9 cellular contexts compared by ENCODE assay signal in the genomic region with DNA sequence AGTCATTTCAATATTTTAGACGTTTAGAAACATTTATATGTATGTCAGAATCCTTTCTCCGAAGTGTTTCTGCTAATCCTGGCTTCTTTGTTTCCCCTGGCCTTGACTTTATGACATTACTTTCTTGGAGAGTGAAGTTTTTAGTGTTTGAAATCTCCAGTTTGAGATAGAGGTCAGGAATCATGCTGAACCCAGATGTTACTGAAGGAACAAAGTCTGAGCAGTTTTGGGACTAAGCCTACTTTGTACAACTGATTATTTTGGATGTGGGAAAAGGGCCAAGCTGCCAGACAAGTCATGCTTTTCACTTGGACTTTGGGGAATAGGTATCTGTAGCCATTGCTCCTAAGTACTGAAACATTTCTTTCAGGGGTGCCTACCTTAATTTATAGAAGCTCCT. TPM values are rescaled to one million over a fixed set of nuclear protein-coding genes. Genes with fewer than 3 reads are reported as not detected.
DNase-seq lines count a peak whose midpoint lies in the region; ATAC-seq and TF ChIP-seq lines count a peak whose summit lies in the region.
"Had no signal": no experiment of that assay in that cellular context is flagged by ENCODE, and none has a peak within 500 bp of the region (broad histone marks: within the 10 kb centered on the region; RNA-seq: fewer than 3 reads in every experiment).

No MANE protein-coding gene starts in this region.

- H3K27me3 ChIP-seq in left ventricle myocardium inferior (ENCODE audit: low read depth) (no peaks in the 10 kb centered on the region), upper lobe of right lung (no peaks in the 10 kb centered on the region)

- H3K36me3 ChIP-seq in left ventricle myocardium inferior (no peaks in the 10 kb centered on the region), upper lobe of right lung (no peaks in the 10 kb centered on the region)

- TF ChIP-seq CTCF in left ventricle myocardium inferior (IDR thresholded peaks at IDR 0.05; ENCODE audit: borderline replicate concordance) (no peak), chondrocyte (IDR thresholded peaks at IDR 0.05) (no peak), upper lobe of right lung (IDR thresholded peaks at IDR 0.05) (no peak)

- H3K9me3 ChIP-seq in left ventricle myocardium inferior (replicated peaks) (no peaks in the 10 kb centered on the region), upper lobe of right lung (no peaks in the 10 kb centered on the region)

- no peaks in the 10 kb centered on the region for H3K9me3 Mint-ChIP-seq in chondrocyte (ENCODE audit: low read depth)

- no peak for DNase-seq in left ventricle myocardium inferior
- DNase-seq in Right ventricle myocardium inferior (ENCODE audit: missing footprints), result no peak
- DNase-seq in chondrocyte (ENCODE audit: low spot score), result no peak
- DNase-seq in midbrain (lab: John Stamatoyannopoulos, UW), result peak; percentile 14
- DNase-seq in upper lobe of right lung, result no peak
- no peak for DNase-seq in NCI-H1417 (lab: John Stamatoyannopoulos, UW)
- DNase-seq in NCI-H526 treated with DMSO at 0.1 percent for 48 hours (lab: John Stamatoyannopoulos, UW), result no peak
- DNase-seq in UCSD-AML1 (lab: John Stamatoyannopoulos, UW; ENCODE audit: unreplicated experiment), result no peak

- H3K4me3 Mint-ChIP-seq in chondrocyte (ENCODE audit: unreplicated experiment), result no peak overlapping the region

- H3K4me1 Mint-ChIP-seq in chondrocyte (ENCODE audit: low read depth), result peaks cover 57% of the 10 kb centered on the region

- H3K4me3 ChIP-seq in left ventricle myocardium inferior (peak overlapping the region; percentile 76), upper lobe of right lung (peak overlapping the region; percentile 73)

- H3K36me3 Mint-ChIP-seq in chondrocyte (ENCODE audit: low read depth), result no peaks in the 10 kb centered on the region

- no peak for ATAC-seq in Right ventricle myocardium inferior
- no peak for ATAC-seq in upper lobe of right lung
- ATAC-seq: HCT116 had no signal

- no peaks in the 10 kb centered on the region for H3K27me3 Mint-ChIP-seq in chondrocyte (ENCODE audit: low read depth)

- H3K4me1 ChIP-seq in left ventricle myocardium inferior (peaks cover 83% of the 10 kb centered on the region), upper lobe of right lung (peaks cover 30% of the 10 kb centered on the region)

- H3K27ac Mint-ChIP-seq in chondrocyte (ENCODE audit: unreplicated experiment), result peak overlapping the region; percentile 89

- intact Hi-C loops in left ventricle myocardium inferior (cut with micrococcal nuclease) (no loop called here), Right ventricle myocardium inferior (cut with DNase I) (loop anchor here (5.0 kb wide), 1 partner anchor 47 kb away; no protein-coding TSS in a partner anchor), upper lobe of right lung (cut with DNase I) (no loop called here)

- H3K27ac ChIP-seq in left ventricle myocardium inferior (replicated peaks) (peak overlapping the region; percentile 91), upper lobe of right lung (peak overlapping the region; percentile 70)

RNA-seq across cellular contexts. Expression of a gene that starts 2.3 kb away (rescaled TPM):
- total RNA-seq in left ventricle myocardium inferior, result 14.1 TPM
- total RNA-seq in Right ventricle myocardium inferior, result 18.2 TPM
- 9.6 to 11.2 TPM (median 10.2 TPM) in 3 replicates for total RNA-seq in chondrocyte
- total RNA-seq in upper lobe of right lung, result 82.4 TPM
